23 cellular contexts compared by ENCODE assay signal in genomic region chr4:130639871-130640270, GRCh38.
"Had no signal": no experiment of that assay in that cellular context is flagged by ENCODE, and none has a peak within 500 bp of the region (broad histone marks: within the 10 kb centered on the region; RNA-seq: fewer than 3 reads in every experiment).

No MANE protein-coding gene starts in this region.

- H3K27me3 ChIP-seq: colonic mucosa, gastrocnemius medialis, neutrophil, pancreas, suprapubic skin, transverse colon, upper lobe of right lung, uterus had no signal

- H3K9me3 ChIP-seq: colonic mucosa, gastrocnemius medialis, mucosa of descending colon, neutrophil, pancreas, suprapubic skin, transverse colon, upper lobe of right lung, uterus had no signal

- H3K4me2 ChIP-seq: smooth muscle cell had no signal

- H3K4me3 ChIP-seq: colonic mucosa, gastrocnemius medialis, lung, mucosa of descending colon, pancreas, smooth muscle cell, suprapubic skin, transverse colon, upper lobe of right lung, uterus had no signal

- H3K36me3 ChIP-seq: colonic mucosa, gastrocnemius medialis, neutrophil, pancreas, suprapubic skin, transverse colon, upper lobe of right lung, uterus had no signal

- DNase-seq: colonic mucosa; effector CD8-positive, alpha-beta T cell; endodermal cell; foreskin fibroblast; gastrocnemius medialis; head of caudate nucleus; mucosa of descending colon; naive B cell; pancreas; stimulated activated CD4-positive, alpha-beta T cell treated with anti-CD3 and anti-CD28 coated beads, Interleukin-12 subunit alpha, Interleukin-12 subunit beta, amount 100 ng/mL, for 4 hours; stimulated activated CD4-positive, alpha-beta T cell treated with anti-CD3 and anti-CD28 coated beads, Interleukin-1b, Interleukin-23, amount 100 ng/mL, for 48 hours; stimulated activated CD4-positive, alpha-beta T cell treated with anti-CD3 and anti-CD28 coated beads, Interleukin-4, amount 100 ng/mL, for 1 hour; stimulated activated CD8-positive, alpha-beta memory T cell treated with anti-CD3 and anti-CD28 coated beads, Interleukin-4, amount 100 ng/mL, for 48 hours; stimulated activated naive CD4-positive, alpha-beta T cell; stimulated activated naive CD8-positive, alpha-beta T cell treated with anti-CD3 and anti-CD28 coated beads, Interleukin-15, amount 100 ng/mL, for 72 hours; transverse colon; upper lobe of right lung; uterus had no signal

- H3K4me1 ChIP-seq: colonic mucosa, gastrocnemius medialis, suprapubic skin, transverse colon, upper lobe of right lung, uterus had no signal

- H3K27ac ChIP-seq: colonic mucosa, epithelial cell of prostate, gastrocnemius medialis, neutrophil, pancreas, suprapubic skin, transverse colon, upper lobe of right lung, uterus had no signal
